ENCODE assay signal across 1 cellular context in genomic region chr1:95179205-95180001, GRCh38.
TF ChIP-seq lines count a peak whose summit lies in the region.

No MANE protein-coding gene starts in this region.

TF ChIP-seq in K562, 482 proteins besides CTCF, POLR2A, EP300 and RAD21 (continued from another document and continues in another):
- no peak for TF ChIP-seq TAF15 (IDR thresholded peaks at IDR 0.05; ENCODE audit: low read depth, low read length)
- TF ChIP-seq BHLHE40 (IDR thresholded peaks at IDR 0.05; ENCODE audit: low read length) = no peak; the same call in 1 of the 2 replicates
- no peak for TF ChIP-seq ZNF507 (tag; conservative IDR thresholded peaks at IDR 0.05)
- TF ChIP-seq ZNF121 (CRISPR knock-in tag; conservative IDR thresholded peaks at IDR 0.05) = no peak
- TF ChIP-seq TCF15 (CRISPR knock-in tag; IDR thresholded peaks at IDR 0.05) = no peak
- peak; percentile 86 for TF ChIP-seq SMARCC2 (IDR thresholded peaks at IDR 0.05; ENCODE audit: low read depth)
- no peak for TF ChIP-seq PREB (CRISPR knock-in tag; IDR thresholded peaks at IDR 0.05)
- no peak for TF ChIP-seq CSDE1 (IDR thresholded peaks at IDR 0.05)
- no peak; the same call in 1 of the 2 replicates for TF ChIP-seq MTA1 (IDR thresholded peaks at IDR 0.05; ENCODE audit: borderline replicate concordance)
- no peak for TF ChIP-seq BRD9 (IDR thresholded peaks at IDR 0.05; ENCODE audit: low read depth, partially characterized antibody)
- TF ChIP-seq ZSCAN32 (CRISPR knock-in tag; IDR thresholded peaks at IDR 0.05) = no peak
- no peak for TF ChIP-seq ETS2 (tag; IDR thresholded peaks at IDR 0.05; ENCODE audit: borderline replicate concordance, poor library complexity, severe bottlenecking)
- no peak for TF ChIP-seq DACH1 (IDR thresholded peaks at IDR 0.05; ENCODE audit: partially characterized antibody)
- TF ChIP-seq ZBED1 (IDR thresholded peaks at IDR 0.05) = no peak
- no peak for TF ChIP-seq CHD4 (IDR thresholded peaks at IDR 0.05; ENCODE audit: insufficient read depth, insufficient replicate concordance, low read depth, low read length, poor library complexity, severe bottlenecking)
- TF ChIP-seq, protein P1, sequence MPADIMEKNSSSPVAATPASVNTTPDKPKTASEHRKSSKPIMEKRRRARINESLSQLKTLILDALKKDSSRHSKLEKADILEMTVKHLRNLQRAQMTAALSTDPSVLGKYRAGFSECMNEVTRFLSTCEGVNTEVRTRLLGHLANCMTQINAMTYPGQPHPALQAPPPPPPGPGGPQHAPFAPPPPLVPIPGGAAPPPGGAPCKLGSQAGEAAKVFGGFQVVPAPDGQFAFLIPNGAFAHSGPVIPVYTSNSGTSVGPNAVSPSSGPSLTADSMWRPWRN (IDR thresholded peaks at IDR 0.05; ENCODE audit: low read depth) = no peak
- TF ChIP-seq, protein P2, sequence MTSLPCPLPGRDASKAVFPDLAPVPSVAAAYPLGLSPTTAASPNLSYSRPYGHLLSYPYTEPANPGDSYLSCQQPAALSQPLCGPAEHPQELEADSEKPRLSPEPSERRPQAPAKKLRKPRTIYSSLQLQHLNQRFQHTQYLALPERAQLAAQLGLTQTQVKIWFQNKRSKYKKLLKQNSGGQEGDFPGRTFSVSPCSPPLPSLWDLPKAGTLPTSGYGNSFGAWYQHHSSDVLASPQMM (CRISPR knock-in tag; IDR thresholded peaks at IDR 0.05) = no peak
- no peak for TF ChIP-seq IRF2 (CRISPR knock-in tag; IDR thresholded peaks at IDR 0.05)
- TF ChIP-seq, protein P3, sequence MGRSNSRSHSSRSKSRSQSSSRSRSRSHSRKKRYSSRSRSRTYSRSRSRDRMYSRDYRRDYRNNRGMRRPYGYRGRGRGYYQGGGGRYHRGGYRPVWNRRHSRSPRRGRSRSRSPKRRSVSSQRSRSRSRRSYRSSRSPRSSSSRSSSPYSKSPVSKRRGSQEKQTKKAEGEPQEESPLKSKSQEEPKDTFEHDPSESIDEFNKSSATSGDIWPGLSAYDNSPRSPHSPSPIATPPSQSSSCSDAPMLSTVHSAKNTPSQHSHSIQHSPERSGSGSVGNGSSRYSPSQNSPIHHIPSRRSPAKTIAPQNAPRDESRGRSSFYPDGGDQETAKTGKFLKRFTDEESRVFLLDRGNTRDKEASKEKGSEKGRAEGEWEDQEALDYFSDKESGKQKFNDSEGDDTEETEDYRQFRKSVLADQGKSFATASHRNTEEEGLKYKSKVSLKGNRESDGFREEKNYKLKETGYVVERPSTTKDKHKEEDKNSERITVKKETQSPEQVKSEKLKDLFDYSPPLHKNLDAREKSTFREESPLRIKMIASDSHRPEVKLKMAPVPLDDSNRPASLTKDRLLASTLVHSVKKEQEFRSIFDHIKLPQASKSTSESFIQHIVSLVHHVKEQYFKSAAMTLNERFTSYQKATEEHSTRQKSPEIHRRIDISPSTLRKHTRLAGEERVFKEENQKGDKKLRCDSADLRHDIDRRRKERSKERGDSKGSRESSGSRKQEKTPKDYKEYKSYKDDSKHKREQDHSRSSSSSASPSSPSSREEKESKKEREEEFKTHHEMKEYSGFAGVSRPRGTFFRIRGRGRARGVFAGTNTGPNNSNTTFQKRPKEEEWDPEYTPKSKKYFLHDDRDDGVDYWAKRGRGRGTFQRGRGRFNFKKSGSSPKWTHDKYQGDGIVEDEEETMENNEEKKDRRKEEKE (IDR thresholded peaks at IDR 0.05; ENCODE audit: borderline replicate concordance in 1 of 2, control insufficient read depth in 1 of 2, low read depth in 2 of 2, low read length in 1 of 2) = no peak
- TF ChIP-seq, protein P4, sequence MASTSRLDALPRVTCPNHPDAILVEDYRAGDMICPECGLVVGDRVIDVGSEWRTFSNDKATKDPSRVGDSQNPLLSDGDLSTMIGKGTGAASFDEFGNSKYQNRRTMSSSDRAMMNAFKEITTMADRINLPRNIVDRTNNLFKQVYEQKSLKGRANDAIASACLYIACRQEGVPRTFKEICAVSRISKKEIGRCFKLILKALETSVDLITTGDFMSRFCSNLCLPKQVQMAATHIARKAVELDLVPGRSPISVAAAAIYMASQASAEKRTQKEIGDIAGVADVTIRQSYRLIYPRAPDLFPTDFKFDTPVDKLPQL (IDR thresholded peaks at IDR 0.05; ENCODE audit: extremely low read depth, insufficient read length) = no peak
- no peak for TF ChIP-seq DNMT1 (IDR thresholded peaks at IDR 0.05)
- TF ChIP-seq KAT2B (IDR thresholded peaks at IDR 0.05; ENCODE audit: low read depth, low read length) = no peak
- TF ChIP-seq SAFB (IDR thresholded peaks at IDR 0.05; ENCODE audit: borderline replicate concordance, low read depth, low read length) = no peak
- TF ChIP-seq TEAD1 (CRISPR knock-in tag; IDR thresholded peaks at IDR 0.05) = peak in 1 of 2 experiments; percentile 50; a peak in 1 of 4 replicates
- TF ChIP-seq TEAD2 (tag; IDR thresholded peaks at IDR 0.05) = no peak
- peak; percentile 83 for TF ChIP-seq NFIC (IDR thresholded peaks at IDR 0.05)
- no peak for TF ChIP-seq ZNF511 (CRISPR knock-in tag; IDR thresholded peaks at IDR 0.05)
- TF ChIP-seq SREBF1 (IDR thresholded peaks at IDR 0.05; ENCODE audit: borderline replicate concordance, low read depth, low read length) = no peak
- TF ChIP-seq ZNF12 (CRISPR knock-in tag; IDR thresholded peaks at IDR 0.05) = no peak
- no peak for TF ChIP-seq KAT8 (IDR thresholded peaks at IDR 0.05; ENCODE audit: low read depth)
- TF ChIP-seq ELK3 (CRISPR knock-in tag; IDR thresholded peaks at IDR 0.05) = no peak
- TF ChIP-seq NR2F6 (CRISPR knock-in tag; IDR thresholded peaks at IDR 0.05) = no peak
- TF ChIP-seq FUS (optimal IDR thresholded peaks at IDR 0.05; ENCODE audit: low read depth, low read length) = no peak
- TF ChIP-seq MYBL2 (IDR thresholded peaks at IDR 0.05; ENCODE audit: low read depth) = no peak
- no peak for TF ChIP-seq MYBL2 (CRISPR knock-in tag; IDR thresholded peaks at IDR 0.05; ENCODE audit: borderline replicate concordance)
- TF ChIP-seq, protein P5, sequence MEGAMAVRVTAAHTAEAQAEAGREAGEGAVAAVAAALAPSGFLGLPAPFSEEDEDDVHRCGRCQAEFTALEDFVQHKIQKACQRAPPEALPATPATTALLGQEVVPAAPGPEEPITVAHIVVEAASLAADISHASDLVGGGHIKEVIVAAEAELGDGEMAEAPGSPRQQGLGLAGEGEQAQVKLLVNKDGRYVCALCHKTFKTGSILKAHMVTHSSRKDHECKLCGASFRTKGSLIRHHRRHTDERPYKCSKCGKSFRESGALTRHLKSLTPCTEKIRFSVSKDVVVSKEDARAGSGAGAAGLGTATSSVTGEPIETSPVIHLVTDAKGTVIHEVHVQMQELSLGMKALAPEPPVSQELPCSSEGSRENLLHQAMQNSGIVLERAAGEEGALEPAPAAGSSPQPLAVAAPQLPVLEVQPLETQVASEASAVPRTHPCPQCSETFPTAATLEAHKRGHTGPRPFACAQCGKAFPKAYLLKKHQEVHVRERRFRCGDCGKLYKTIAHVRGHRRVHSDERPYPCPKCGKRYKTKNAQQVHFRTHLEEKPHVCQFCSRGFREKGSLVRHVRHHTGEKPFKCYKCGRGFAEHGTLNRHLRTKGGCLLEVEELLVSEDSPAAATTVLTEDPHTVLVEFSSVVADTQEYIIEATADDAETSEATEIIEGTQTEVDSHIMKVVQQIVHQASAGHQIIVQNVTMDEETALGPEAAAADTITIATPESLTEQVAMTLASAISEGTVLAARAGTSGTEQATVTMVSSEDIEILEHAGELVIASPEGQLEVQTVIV (CRISPR knock-in tag; IDR thresholded peaks at IDR 0.05; ENCODE audit: borderline replicate concordance) = no peak
- TF ChIP-seq ZNF165 (CRISPR knock-in tag; IDR thresholded peaks at IDR 0.05; ENCODE audit: borderline replicate concordance) = no peak
- no peak for TF ChIP-seq TFAM (CRISPR knock-in tag; conservative IDR thresholded peaks at IDR 0.05)
- TF ChIP-seq, protein P6, sequence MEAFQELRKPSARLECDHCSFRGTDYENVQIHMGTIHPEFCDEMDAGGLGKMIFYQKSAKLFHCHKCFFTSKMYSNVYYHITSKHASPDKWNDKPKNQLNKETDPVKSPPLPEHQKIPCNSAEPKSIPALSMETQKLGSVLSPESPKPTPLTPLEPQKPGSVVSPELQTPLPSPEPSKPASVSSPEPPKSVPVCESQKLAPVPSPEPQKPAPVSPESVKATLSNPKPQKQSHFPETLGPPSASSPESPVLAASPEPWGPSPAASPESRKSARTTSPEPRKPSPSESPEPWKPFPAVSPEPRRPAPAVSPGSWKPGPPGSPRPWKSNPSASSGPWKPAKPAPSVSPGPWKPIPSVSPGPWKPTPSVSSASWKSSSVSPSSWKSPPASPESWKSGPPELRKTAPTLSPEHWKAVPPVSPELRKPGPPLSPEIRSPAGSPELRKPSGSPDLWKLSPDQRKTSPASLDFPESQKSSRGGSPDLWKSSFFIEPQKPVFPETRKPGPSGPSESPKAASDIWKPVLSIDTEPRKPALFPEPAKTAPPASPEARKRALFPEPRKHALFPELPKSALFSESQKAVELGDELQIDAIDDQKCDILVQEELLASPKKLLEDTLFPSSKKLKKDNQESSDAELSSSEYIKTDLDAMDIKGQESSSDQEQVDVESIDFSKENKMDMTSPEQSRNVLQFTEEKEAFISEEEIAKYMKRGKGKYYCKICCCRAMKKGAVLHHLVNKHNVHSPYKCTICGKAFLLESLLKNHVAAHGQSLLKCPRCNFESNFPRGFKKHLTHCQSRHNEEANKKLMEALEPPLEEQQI (IDR thresholded peaks at IDR 0.05) = peak; percentile 87
- TF ChIP-seq GATAD2B (IDR thresholded peaks at IDR 0.05; ENCODE audit: borderline replicate concordance) = no peak
- TF ChIP-seq, protein P7, sequence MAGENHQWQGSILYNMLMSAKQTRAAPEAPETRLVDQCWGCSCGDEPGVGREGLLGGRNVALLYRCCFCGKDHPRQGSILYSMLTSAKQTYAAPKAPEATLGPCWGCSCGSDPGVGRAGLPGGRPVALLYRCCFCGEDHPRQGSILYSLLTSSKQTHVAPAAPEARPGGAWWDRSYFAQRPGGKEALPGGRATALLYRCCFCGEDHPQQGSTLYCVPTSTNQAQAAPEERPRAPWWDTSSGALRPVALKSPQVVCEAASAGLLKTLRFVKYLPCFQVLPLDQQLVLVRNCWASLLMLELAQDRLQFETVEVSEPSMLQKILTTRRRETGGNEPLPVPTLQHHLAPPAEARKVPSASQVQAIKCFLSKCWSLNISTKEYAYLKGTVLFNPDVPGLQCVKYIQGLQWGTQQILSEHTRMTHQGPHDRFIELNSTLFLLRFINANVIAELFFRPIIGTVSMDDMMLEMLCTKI (IDR thresholded peaks at IDR 0.05; ENCODE audit: partially characterized antibody) = no peak
- no peak for TF ChIP-seq CLOCK (CRISPR knock-in tag; IDR thresholded peaks at IDR 0.05; ENCODE audit: borderline replicate concordance)
